ENCODE assay signal across 8 cellular contexts in the genomic region with DNA sequence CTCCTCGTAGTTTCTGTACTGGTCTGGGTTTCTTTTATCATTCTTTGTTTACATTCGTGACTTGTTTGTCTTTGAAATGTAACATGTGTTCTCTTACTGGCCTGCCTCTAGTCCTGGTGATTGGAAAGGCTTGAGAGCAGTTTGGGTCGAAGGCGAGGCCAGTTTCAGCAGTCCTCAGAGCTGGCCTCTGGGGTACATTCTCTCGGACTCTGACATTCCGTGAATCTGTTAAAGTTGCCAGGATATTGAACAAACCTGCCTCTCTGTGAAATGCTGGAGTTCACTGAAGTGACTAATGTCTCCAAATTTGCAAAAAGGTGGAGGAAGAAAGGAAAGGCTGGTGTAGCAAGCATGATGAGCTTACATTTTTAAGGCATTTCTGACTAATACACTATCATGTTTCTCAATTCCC. TPM values are rescaled to one million over a fixed set of nuclear protein-coding genes. Genes with fewer than 3 reads are reported as not detected.
DNase-seq lines count a peak whose midpoint lies in the region; ATAC-seq and TF ChIP-seq lines count a peak whose summit lies in the region.

No MANE protein-coding gene starts in this region.

- no peaks in the 10 kb centered on the region for H3K27me3 ChIP-seq in SJSA1 (replicated peaks)
- H3K27me3 ChIP-seq in mononuclear cell (ENCODE audit: insufficient read depth, low read length) = peaks cover 5% of the 10 kb centered on the region
- no peaks in the 10 kb centered on the region for H3K27me3 ChIP-seq in vagina

- intact Hi-C loops in vagina (cut with DNase I) = no loop called here

- H3K27ac ChIP-seq in SJSA1 = peak overlapping the region; percentile 29
- peak overlapping the region; percentile 97 for H3K27ac ChIP-seq in vagina

- H3K9me3 ChIP-seq in SJSA1 (replicated peaks) (peaks cover 13% of the 10 kb centered on the region), mononuclear cell (ENCODE audit: low read depth, low read length) (peaks cover 8% of the 10 kb centered on the region), vagina (no peaks in the 10 kb centered on the region)

- in situ Hi-C loops in ACHN (cut with HindIII; ENCODE audit: low pct_ligation_motif_present, low pct_unique_long_range_greater_than_20kb, low sequenced_read_pairs) (no loop called here), GM13976 (cut with MboI; ENCODE audit: low sequenced_read_pairs, unreplicated experiment) (no loop called here)

- ATAC-seq in GM18505 (IDR thresholded peaks at IDR 0.05; ENCODE audit: unreplicated experiment) (no peak), GM18498 (IDR thresholded peaks at IDR 0.05; ENCODE audit: unreplicated experiment) (no peak)

- TF ChIP-seq POLR2A in vagina (IDR thresholded peaks at IDR 0.05) (no peak), GM18505 (IDR thresholded peaks at IDR 0.05; ENCODE audit: borderline replicate concordance, extremely low read depth, insufficient read depth, insufficient read length) (no peak)

- H3K36me3 ChIP-seq in SJSA1 (peaks cover 20% of the 10 kb centered on the region), vagina (no peaks in the 10 kb centered on the region)

- TF ChIP-seq CTCF in GM13976 (IDR thresholded peaks at IDR 0.05; ENCODE audit: borderline replicate concordance, control extremely low read depth, extremely low read depth, insufficient read depth, missing control alignments) (no peak), vagina (IDR thresholded peaks at IDR 0.05) (no peak)

- peak; percentile 58 for DNase-seq in ACHN
- peak; percentile 9 for DNase-seq in GM13976 (ENCODE audit: low spot score)
- DNase-seq in SJSA1 (ENCODE audit: low read depth in 1 of 2, low spot score in 2 of 2) = no peak
- DNase-seq in epidermal melanocyte (ENCODE audit: insufficient read length, low spot score) = peak; percentile 21
- DNase-seq in vagina (ENCODE audit: extremely low spot score in 2 of 2) = no peak

- peaks cover 9% of the 10 kb centered on the region for H3K4me1 ChIP-seq in SJSA1 (replicated peaks)
- peaks cover 10% of the 10 kb centered on the region for H3K4me1 ChIP-seq in mononuclear cell (ENCODE audit: insufficient read depth, low read length)
- peaks cover 43% of the 10 kb centered on the region for H3K4me1 ChIP-seq in vagina

- H3K4me3 ChIP-seq in SJSA1 = peak overlapping the region; percentile 86
- H3K4me3 ChIP-seq in mononuclear cell (ENCODE audit: low read length) = peak overlapping the region; percentile 42
- H3K4me3 ChIP-seq in vagina = peak overlapping the region; percentile 87 to 94

RNA-seq across cellular contexts. Expression of a gene that starts 1.5 kb away (rescaled TPM):
- total RNA-seq in SJSA1 (2014; rRNA removed; shearing (Covaris generic)) = 11.9 and 21.1 TPM in 2 replicates
- 4.2 TPM for total RNA-seq in mononuclear cell
- total RNA-seq in vagina = 58.4 TPM

Comparison
In these comparisons a context has a peak if more than half of its experiments do, and no peak if none do; other contexts are left out.
1. DNase-seq: peak in ACHN (single experiment), GM13976 (single experiment) and epidermal melanocyte (single experiment); none in SJSA1 (0 of 2) and vagina (0 of 2).
2. Peak in every context shown above with its lines, with median percentiles within 50 percentile points of each other: H3K4me3 ChIP-seq.